Comparison of ENCODE assay signal across 7 cellular contexts in the genomic region with DNA sequence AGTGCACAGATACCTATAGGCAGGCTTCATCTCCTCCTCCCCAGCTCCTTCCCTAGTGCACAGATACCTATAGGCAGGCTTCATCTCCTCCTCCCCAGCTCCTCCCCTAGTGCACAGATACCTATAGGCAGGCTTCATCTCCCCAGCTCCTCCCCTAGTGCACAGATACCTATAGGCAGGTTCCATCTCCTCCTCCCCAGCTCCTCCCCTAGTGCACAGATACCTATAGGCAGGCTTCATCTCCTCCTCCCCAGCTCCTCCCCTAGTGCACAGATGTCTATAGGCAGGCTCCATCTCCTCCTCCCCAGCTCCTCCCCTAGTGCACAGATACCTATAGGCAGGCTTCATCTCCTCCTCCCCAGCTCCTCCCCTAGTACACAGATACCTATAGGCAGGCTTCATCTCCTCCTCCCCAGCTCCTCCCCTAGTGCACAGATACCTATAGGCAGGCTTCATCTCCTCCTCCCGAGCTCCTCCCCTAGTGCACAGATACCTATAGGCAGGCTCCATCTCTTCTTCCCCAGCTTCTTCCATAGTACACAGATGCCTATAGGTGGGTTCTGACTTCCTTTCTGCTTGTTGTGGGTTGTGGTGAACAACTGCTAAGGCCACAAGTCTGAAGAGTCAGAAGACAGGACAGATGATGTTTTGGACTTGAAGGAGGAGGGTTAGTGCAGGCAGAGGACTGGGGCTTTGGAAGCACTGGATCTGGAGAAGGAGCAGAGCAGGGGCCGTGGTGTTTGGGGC. TPM values are rescaled to one million over a fixed set of nuclear protein-coding genes. Genes with fewer than 3 reads are reported as not detected.
DNase-seq lines count a peak whose midpoint lies in the region; ATAC-seq lines count a peak whose summit lies in the region.
"Not testable (repeated sequence)": the region's sequence is repeated elsewhere in the genome, so short reads cannot be mapped to it uniquely, and the experiment has no call there.

No MANE protein-coding gene starts in this region.

- H3K27ac Mint-ChIP-seq in activated naive CD8-positive, alpha-beta T cell treated with anti-CD3 and anti-CD28 coated beads, Interleukin-2, amount 10 ng/mL, durations not matched to agents 7 days and 5 days = peak overlapping the region; percentile 97
- H3K27ac Mint-ChIP-seq in natural killer cell treated with Interleukin-12 subunit alpha and Interleukin-12 subunit beta and Interleukin-15 and Interleukin-18, amount 100 ng/mL, for 72 hours = peak overlapping the region; percentile 89

- H3K9ac ChIP-seq in HUES6 (ENCODE audit: low read length) = not testable (repeated sequence)

- not testable (repeated sequence) for H3K9me3 Mint-ChIP-seq in activated naive CD8-positive, alpha-beta T cell treated with anti-CD3 and anti-CD28 coated beads, Interleukin-2, amount 10 ng/mL, durations not matched to agents 7 days and 5 days; natural killer cell treated with Interleukin-12 subunit alpha and Interleukin-12 subunit beta and Interleukin-15 and Interleukin-18, amount 100 ng/mL, for 72 hours

- peak; percentile 49 for ATAC-seq in GM18517 (IDR thresholded peaks at IDR 0.05; ENCODE audit: unreplicated experiment)
- peak; percentile 65 for ATAC-seq in GM21381 (IDR thresholded peaks at IDR 0.05; ENCODE audit: unreplicated experiment)
- ATAC-seq in HG02981 (IDR thresholded peaks at IDR 0.05; ENCODE audit: unreplicated experiment) = peak; percentile 67
- peak; percentile 88 for ATAC-seq in activated naive CD8-positive, alpha-beta T cell treated with anti-CD3 and anti-CD28 coated beads, Interleukin-2, amount 10 ng/mL, durations not matched to agents 7 days and 5 days (ENCODE audit: low read depth)
- peak; percentile 85 to 88 for ATAC-seq in natural killer cell treated with Interleukin-12 subunit alpha and Interleukin-12 subunit beta and Interleukin-15 and Interleukin-18, amount 100 ng/mL, for 72 hours

- H3K9me3 ChIP-seq in HUES6 (ENCODE audit: control insufficient read depth, insufficient read depth, low read depth, low read length) = not testable (repeated sequence)

- H3K4me1 ChIP-seq in HUES6 (ENCODE audit: control insufficient read depth, insufficient read depth, low read length) = peaks cover 48% of the 10 kb centered on the region

- H3K36me3 ChIP-seq in HUES6 (ENCODE audit: control insufficient read depth, insufficient read depth, low read length) = peaks cover 15% of the 10 kb centered on the region; the same call in 1 of the 2 replicates

- H3K4me3 ChIP-seq in HUES6 (ENCODE audit: low read depth, low read length) = not testable (repeated sequence)

- H3K4me1 Mint-ChIP-seq in activated naive CD8-positive, alpha-beta T cell treated with anti-CD3 and anti-CD28 coated beads, Interleukin-2, amount 10 ng/mL, durations not matched to agents 7 days and 5 days = peaks cover 49% of the 10 kb centered on the region
- H3K4me1 Mint-ChIP-seq in natural killer cell treated with Interleukin-12 subunit alpha and Interleukin-12 subunit beta and Interleukin-15 and Interleukin-18, amount 100 ng/mL, for 72 hours (ENCODE audit: low read depth in 2 of 2) = peaks cover 59 to 62% of the 10 kb centered on the region in 2 donors

- H3K27ac ChIP-seq in HUES6 (ENCODE audit: low read depth, low read length) = peak overlapping the region; percentile 36; the same call in 1 of the 2 replicates

- H3K4me3 Mint-ChIP-seq in activated naive CD8-positive, alpha-beta T cell treated with anti-CD3 and anti-CD28 coated beads, Interleukin-2, amount 10 ng/mL, durations not matched to agents 7 days and 5 days = peak overlapping the region; percentile 87
- H3K4me3 Mint-ChIP-seq in natural killer cell treated with Interleukin-12 subunit alpha and Interleukin-12 subunit beta and Interleukin-15 and Interleukin-18, amount 100 ng/mL, for 72 hours = peak overlapping the region; percentile 87

- H3K27me3 ChIP-seq in HUES6 (ENCODE audit: control insufficient read depth, insufficient read depth, low read length) = not testable (repeated sequence)

- peak; percentile 26 for DNase-seq in T-helper 9 cell
- DNase-seq in activated naive CD8-positive, alpha-beta T cell treated with anti-CD3 and anti-CD28 coated beads, Interleukin-2, amount 10 ng/mL, durations not matched to agents 7 days and 5 days = peak; percentile 43
- DNase-seq in natural killer cell treated with Interleukin-12 subunit alpha and Interleukin-12 subunit beta and Interleukin-15 and Interleukin-18, amount 100 ng/mL, for 72 hours (ENCODE audit: low spot score) = peak; percentile 67

- POLR2A ChIA-PET in activated naive CD8-positive, alpha-beta T cell treated with anti-CD3 and anti-CD28 coated beads, Interleukin-2, amount 10 ng/mL, durations not matched to agents 7 days and 5 days (lab: Charles Lee) = interaction anchor here (0.5 to 5.3 kb wide), 10 partner anchors 9 to 497 kb away, joined by 3 to 79 read pairs (median 4); a partner anchor contains a TSS

- H3K36me3 Mint-ChIP-seq in activated naive CD8-positive, alpha-beta T cell treated with anti-CD3 and anti-CD28 coated beads, Interleukin-2, amount 10 ng/mL, durations not matched to agents 7 days and 5 days = peaks cover 39% of the 10 kb centered on the region
- not testable (repeated sequence) for H3K36me3 Mint-ChIP-seq in natural killer cell treated with Interleukin-12 subunit alpha and Interleukin-12 subunit beta and Interleukin-15 and Interleukin-18, amount 100 ng/mL, for 72 hours

- not testable (repeated sequence) for H3K27me3 Mint-ChIP-seq in activated naive CD8-positive, alpha-beta T cell treated with anti-CD3 and anti-CD28 coated beads, Interleukin-2, amount 10 ng/mL, durations not matched to agents 7 days and 5 days; natural killer cell treated with Interleukin-12 subunit alpha and Interleukin-12 subunit beta and Interleukin-15 and Interleukin-18, amount 100 ng/mL, for 72 hours

RNA-seq across cellular contexts. Expression of a gene that starts 29.5 kb away (rescaled TPM):
- total RNA-seq in activated naive CD8-positive, alpha-beta T cell treated with anti-CD3 and anti-CD28 coated beads, Interleukin-2, amount 10 ng/mL, durations not matched to agents 7 days and 5 days = 100 to 1,000 TPM; 179 to 195 TPM
- 10 to 100 TPM; 26.8 to 45.5 TPM for total RNA-seq in natural killer cell treated with Interleukin-12 subunit alpha and Interleukin-12 subunit beta and Interleukin-15 and Interleukin-18, amount 100 ng/mL, for 72 hours
